28 cellular contexts compared by ENCODE assay signal in genomic region chr1:43441166-43441893, GRCh38. TPM values are rescaled to one million over a fixed set of nuclear protein-coding genes. Genes with fewer than 3 reads are reported as not detected.
DNase-seq lines count a peak whose midpoint lies in the region; ATAC-seq and TF ChIP-seq lines count a peak whose summit lies in the region.
"Had no signal": no experiment of that assay in that cellular context is flagged by ENCODE, and none has a peak within 500 bp of the region (broad histone marks: within the 10 kb centered on the region; RNA-seq: fewer than 3 reads in every experiment).

No MANE protein-coding gene starts in this region.

- no peak overlapping the region for H3K4me3 Mint-ChIP-seq in stimulated activated effector memory CD8-positive, alpha-beta T cell treated with anti-CD3 and anti-CD28 coated beads, Interleukin-12 subunit alpha, Interleukin-12 subunit beta, amount 100 ng/mL, for 72 hours
- H3K4me3 Mint-ChIP-seq: activated CD4-positive, alpha-beta memory T cell treated with anti-CD3 and anti-CD28 coated beads, Interleukin-2, amount 10 ng/mL, durations not matched to agents 7 days and 5 days; activated naive CD8-positive, alpha-beta T cell treated with anti-CD3 and anti-CD28 coated beads, Interleukin-2, amount 50 U/mL, for 24 hours; effector memory CD8-positive, alpha-beta T cell; nephron; stimulated activated naive CD8-positive, alpha-beta T cell treated with anti-CD3 and anti-CD28 coated beads, Interleukin-15, amount 100 ng/mL, for 72 hours; T-helper 1 cell treated with Interleukin-12 subunit alpha and Interleukin-12 subunit beta and Interleukin-4 antibody, amounts not matched to agents 30 μg/mL and 1 μg/mL, for 36 hours had no signal

- CTCF ChIA-PET in RWPE1 (lab: Yijun Ruan, JAX): interaction anchor here (0.5 to 0.7 kb wide), 3 partner anchors 50 to 159 kb away, joined by 3 read pairs; no protein-coding TSS in a partner anchor

- ATAC-seq in left lobe of liver: no peak
- no peak for ATAC-seq in stimulated activated effector memory CD8-positive, alpha-beta T cell treated with anti-CD3 and anti-CD28 coated beads, Interleukin-12 subunit alpha, Interleukin-12 subunit beta, amount 100 ng/mL, for 72 hours
- no peak for ATAC-seq in HG03442 (IDR thresholded peaks at IDR 0.05; ENCODE audit: unreplicated experiment)
- ATAC-seq: activated CD4-positive, CD25-positive, alpha-beta regulatory T cell treated with anti-CD3 and anti-CD28 coated beads, Interleukin-2, amount 50 U/mL, for 24 hours; activated naive CD8-positive, alpha-beta T cell treated with anti-CD3 and anti-CD28 coated beads, Interleukin-2, amount 50 U/mL, for 24 hours; effector memory CD8-positive, alpha-beta T cell; Right ventricle myocardium inferior; stimulated activated naive CD8-positive, alpha-beta T cell treated with anti-CD3 and anti-CD28 coated beads, Interleukin-15, amount 100 ng/mL, for 72 hours had no signal

- H3K27ac Mint-ChIP-seq in stimulated activated effector memory CD8-positive, alpha-beta T cell treated with anti-CD3 and anti-CD28 coated beads, Interleukin-12 subunit alpha, Interleukin-12 subunit beta, amount 100 ng/mL, for 72 hours: peak overlapping the region; percentile 72
- H3K27ac Mint-ChIP-seq: activated CD4-positive, alpha-beta memory T cell treated with anti-CD3 and anti-CD28 coated beads, Interleukin-2, amount 10 ng/mL, durations not matched to agents 7 days and 5 days; activated naive CD8-positive, alpha-beta T cell treated with anti-CD3 and anti-CD28 coated beads, Interleukin-2, amount 50 U/mL, for 24 hours; nephron; stimulated activated naive CD8-positive, alpha-beta T cell treated with anti-CD3 and anti-CD28 coated beads, Interleukin-15, amount 100 ng/mL, for 72 hours; T-helper 1 cell treated with Interleukin-12 subunit alpha and Interleukin-12 subunit beta and Interleukin-4 antibody, amounts not matched to agents 30 μg/mL and 1 μg/mL, for 36 hours had no signal

- peaks cover 16% of the 10 kb centered on the region for H3K36me3 ChIP-seq in H7 (replicated peaks; ENCODE audit: control insufficient read depth, insufficient read depth, low read length)

- POLR2A ChIA-PET in RWPE1 (lab: Yijun Ruan, JAX; ENCODE audit: low non-redundant PET): no interaction called here

- H3K27ac ChIP-seq in RWPE1: peak overlapping the region; percentile 98; the same call in 1 of the 2 replicates
- H3K27ac ChIP-seq: BLaER1, HL-60, parathyroid adenoma, PC-9 had no signal

- no peaks in the 10 kb centered on the region for H3K4me1 Mint-ChIP-seq in stimulated activated effector memory CD8-positive, alpha-beta T cell treated with anti-CD3 and anti-CD28 coated beads, Interleukin-12 subunit alpha, Interleukin-12 subunit beta, amount 100 ng/mL, for 72 hours
- H3K4me1 Mint-ChIP-seq: activated CD4-positive, alpha-beta memory T cell treated with anti-CD3 and anti-CD28 coated beads, Interleukin-2, amount 10 ng/mL, durations not matched to agents 7 days and 5 days; activated naive CD8-positive, alpha-beta T cell treated with anti-CD3 and anti-CD28 coated beads, Interleukin-2, amount 50 U/mL, for 24 hours; stimulated activated naive CD8-positive, alpha-beta T cell treated with anti-CD3 and anti-CD28 coated beads, Interleukin-15, amount 100 ng/mL, for 72 hours had no signal

- no peaks in the 10 kb centered on the region for H3K27me3 ChIP-seq in H7 (ENCODE audit: control insufficient read depth, insufficient read depth, low read length)
- H3K27me3 ChIP-seq: BLaER1 had no signal

- TF ChIP-seq CTCF in RWPE1 (conservative IDR thresholded peaks at IDR 0.05; ENCODE audit: low read depth): no peak

- DNase-seq in H7 (peak; percentile 31), RWPE1 (ENCODE audit: low spot score) (no peak), left lobe of liver (ENCODE audit: low spot score) (peak; percentile 41), GM19240 (ENCODE audit: insufficient read length, low spot score) (no peak), middle frontal gyrus (ENCODE audit: extremely low spot score, low spot score) (no peak)
- no peak for DNase-seq in stimulated activated effector memory CD8-positive, alpha-beta T cell treated with anti-CD3 and anti-CD28 coated beads, Interleukin-12 subunit alpha, Interleukin-12 subunit beta, amount 100 ng/mL, for 72 hours (ENCODE audit: low spot score in 2 of 2)
- DNase-seq: activated CD4-positive, alpha-beta memory T cell treated with anti-CD3 and anti-CD28 coated beads, Interleukin-2, amount 10 ng/mL, durations not matched to agents 7 days and 5 days; activated gamma-delta T cell treated with Interleukin-2 at 50 U/mL for 16 hours; activated naive CD8-positive, alpha-beta T cell treated with anti-CD3 and anti-CD28 coated beads, Interleukin-2, amount 50 U/mL, for 24 hours; central memory CD4-positive, alpha-beta T cell; effector memory CD8-positive, alpha-beta T cell; EL; MM.1S; NCI-H2081 treated with DMSO at 0.1 percent for 48 hours; NCI-H2227 treated with DMSO at 0.1 percent for 48 hours; PC-9; SK-N-SH; stimulated activated CD4-positive, alpha-beta T cell treated with anti-CD3 and anti-CD28 coated beads, Interleukin-2, amount 100 ng/mL, for 24 hours had no signal

- peaks cover 69% of the 10 kb centered on the region for H3K36me3 Mint-ChIP-seq in stimulated activated effector memory CD8-positive, alpha-beta T cell treated with anti-CD3 and anti-CD28 coated beads, Interleukin-12 subunit alpha, Interleukin-12 subunit beta, amount 100 ng/mL, for 72 hours

- H3K9me3 Mint-ChIP-seq in stimulated activated effector memory CD8-positive, alpha-beta T cell treated with anti-CD3 and anti-CD28 coated beads, Interleukin-12 subunit alpha, Interleukin-12 subunit beta, amount 100 ng/mL, for 72 hours: no peaks in the 10 kb centered on the region
- H3K9me3 Mint-ChIP-seq: activated CD4-positive, alpha-beta memory T cell treated with anti-CD3 and anti-CD28 coated beads, Interleukin-2, amount 10 ng/mL, durations not matched to agents 7 days and 5 days; activated naive CD8-positive, alpha-beta T cell treated with anti-CD3 and anti-CD28 coated beads, Interleukin-2, amount 50 U/mL, for 24 hours; effector memory CD8-positive, alpha-beta T cell; nephron; stimulated activated naive CD8-positive, alpha-beta T cell treated with anti-CD3 and anti-CD28 coated beads, Interleukin-15, amount 100 ng/mL, for 72 hours; T-helper 1 cell treated with Interleukin-12 subunit alpha and Interleukin-12 subunit beta and Interleukin-4 antibody, amounts not matched to agents 30 μg/mL and 1 μg/mL, for 36 hours had no signal

- H3K4me3 ChIP-seq in H7 (ENCODE audit: insufficient read depth, low read depth, low read length): no peak overlapping the region
- H3K4me3 ChIP-seq: BLaER1, lung, PC-9 had no signal

RNA-seq across cellular contexts. Expression of gene HYI, which starts 12.4 kb away (rescaled TPM):
- total RNA-seq in H7 (2014; rRNA removed; shearing (Covaris generic)): 29.4 and 42.5 TPM in 2 replicates
- total RNA-seq in left lobe of liver: 47.1 TPM

RNA-seq across cellular contexts. Expression of gene SZT2, which starts 51.6 kb away (rescaled TPM):
- 12.2 and 19.0 TPM in 2 replicates for total RNA-seq in H7 (2014; rRNA removed; shearing (Covaris generic))
- total RNA-seq in left lobe of liver: 21.3 TPM

RNA-seq across cellular contexts. Expression of gene MED8, which starts 51.7 kb away (rescaled TPM):
- total RNA-seq in H7 (2014; rRNA removed; shearing (Covaris generic)): 37.6 and 41.2 TPM in 2 replicates
- 19.7 TPM for total RNA-seq in left lobe of liver

Comparison
In these comparisons a context has a peak if more than half of its experiments do, and no peak if none do; other contexts are left out.
1. DNase-seq: peak in H7 (single experiment) and left lobe of liver (single experiment); none in RWPE1 (single experiment), stimulated activated effector memory CD8-positive, alpha-beta T cell treated with anti-CD3 and anti-CD28 coated beads, Interleukin-12 subunit alpha, Interleukin-12 subunit beta, amount 100 ng/mL, for 72 hours (0 of 2), GM19240 (single experiment) and middle frontal gyrus (single experiment).